21 cellular contexts compared by ENCODE assay signal in genomic region chr6:1599469-1599868, GRCh38. TPM values are rescaled to one million over a fixed set of nuclear protein-coding genes. Genes with fewer than 3 reads are reported as not detected.
"Had no signal": no experiment of that assay in that cellular context is flagged by ENCODE, and none has a peak within 500 bp of the region (broad histone marks: within the 10 kb centered on the region; RNA-seq: fewer than 3 reads in every experiment).

No MANE protein-coding gene starts in this region.

- DNase-seq: Kasumi-1, MM.1S, NCI-H1092 treated with DMSO at 0.1 percent for 48 hours, NCI-H1436, NCI-H187, NCI-H2029, NCI-H2081 treated with DMSO at 0.1 percent for 48 hours, NCI-H2171, NCI-H226, NCI-H446, NCI-H510A, NCI-H524 treated with DMSO at 0.1 percent for 48 hours, NCI-H69, NCI-H774, PC-3, SHP77, SK-N-SH had no signal

- H3K4me2 ChIP-seq: KMS-11, SK-N-SH had no signal

- H3K9me3 ChIP-seq: SK-N-SH had no signal

- H3K27ac ChIP-seq: KMS-11, RWPE1 had no signal

- ATAC-seq: Panc1, PC-3 had no signal

RNA-seq across cellular contexts. Expression of gene FOXC1, which starts 10.2 kb away (rescaled TPM):
- total RNA-seq: OCI-LY7 had no signal
